Comparison of ENCODE assay signal across 8 cellular contexts in genomic region chr18:57910817-57911216, GRCh38.
DNase-seq lines count a peak whose midpoint lies in the region; ATAC-seq, FAIRE-seq and TF ChIP-seq lines count a peak whose summit lies in the region.

No MANE protein-coding gene starts in this region.

- POLR2A ChIA-PET in T-cell (lab: Charles Lee), result no interaction called here

- H3K9me3 Mint-ChIP-seq in T-cell, result no peaks in the 10 kb centered on the region

- H3K27me3 Mint-ChIP-seq in T-cell, result peaks cover 9 to 17% of the 10 kb centered on the region in 2 donors

- TF ChIP-seq CTCF in AG09319 (IDR thresholded peaks at IDR 0.05; ENCODE audit: low read depth, low read length), result peak; percentile 18

- no peak for FAIRE-seq in GM12892 (lab: Jason Lieb, UNC)

- TF ChIP-seq POLR2A in GM12892 (IDR thresholded peaks at IDR 0.05; ENCODE audit: low read depth, low read length), result no peak

- ATAC-seq in SK-N-SH treated with all-trans-retinoic acid at 6 μM for 48 hours, result peak; percentile 32; the same call in 1 of the 3 replicates
- no peak for ATAC-seq in T-cell (replicated peaks in 1 of 4)
- no peak for ATAC-seq in HG03442 (IDR thresholded peaks at IDR 0.05; ENCODE audit: unreplicated experiment)
- no peak for ATAC-seq in HG03460 (IDR thresholded peaks at IDR 0.05; ENCODE audit: unreplicated experiment)

- CTCF ChIA-PET in T-cell (lab: Charles Lee), result no interaction called here

- H3K36me3 Mint-ChIP-seq in T-cell, result no peaks in the 10 kb centered on the region

- H3K4me1 Mint-ChIP-seq in T-cell, result peaks cover 0 to 4% (median under 1%) of the 10 kb centered on the region in 3 donors

- no peak overlapping the region for H3K27ac Mint-ChIP-seq in T-cell

- no peak for DNase-seq in AG09319 (ENCODE audit: extremely low read depth, low read depth)
- peak; percentile 27 for DNase-seq in GM12892 (ENCODE audit: insufficient read length)
- DNase-seq in germinal center (ENCODE audit: low spot score), result peak; percentile 60
- no peak for DNase-seq in T-cell
- DNase-seq in NCI-H510A (lab: John Stamatoyannopoulos, UW), result no peak

- no peak overlapping the region for H3K4me3 Mint-ChIP-seq in T-cell

TF ChIP-seq in SK-N-SH treated with all-trans-retinoic acid at 6 μM for 48 hours, 23 proteins besides CTCF, POLR2A, EP300 and RAD21:
- TF ChIP-seq, protein P1, sequence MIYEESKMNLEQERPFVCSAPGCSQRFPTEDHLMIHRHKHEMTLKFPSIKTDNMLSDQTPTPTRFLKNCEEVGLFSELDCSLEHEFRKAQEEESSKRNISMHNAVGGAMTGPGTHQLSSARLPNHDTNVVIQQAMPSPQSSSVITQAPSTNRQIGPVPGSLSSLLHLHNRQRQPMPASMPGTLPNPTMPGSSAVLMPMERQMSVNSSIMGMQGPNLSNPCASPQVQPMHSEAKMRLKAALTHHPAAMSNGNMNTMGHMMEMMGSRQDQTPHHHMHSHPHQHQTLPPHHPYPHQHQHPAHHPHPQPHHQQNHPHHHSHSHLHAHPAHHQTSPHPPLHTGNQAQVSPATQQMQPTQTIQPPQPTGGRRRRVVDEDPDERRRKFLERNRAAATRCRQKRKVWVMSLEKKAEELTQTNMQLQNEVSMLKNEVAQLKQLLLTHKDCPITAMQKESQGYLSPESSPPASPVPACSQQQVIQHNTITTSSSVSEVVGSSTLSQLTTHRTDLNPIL (CRISPR knock-in tag; IDR thresholded peaks at IDR 0.05; ENCODE audit: low read depth), result no peak
- no peak for TF ChIP-seq GLIS3 (CRISPR knock-in tag; IDR thresholded peaks at IDR 0.05)
TF ChIP-seq in SK-N-SH treated with all-trans-retinoic acid at 6 μM for 48 hours: peak in this region for 0.

Comparison
In these comparisons a context has a peak if more than half of its experiments do, and no peak if none do; other contexts are left out.
1. DNase-seq: peak in GM12892 (single experiment) and germinal center (single experiment); none in AG09319 (single experiment), T-cell (0 of 34) and NCI-H510A (single experiment).